In the genomic region with DNA sequence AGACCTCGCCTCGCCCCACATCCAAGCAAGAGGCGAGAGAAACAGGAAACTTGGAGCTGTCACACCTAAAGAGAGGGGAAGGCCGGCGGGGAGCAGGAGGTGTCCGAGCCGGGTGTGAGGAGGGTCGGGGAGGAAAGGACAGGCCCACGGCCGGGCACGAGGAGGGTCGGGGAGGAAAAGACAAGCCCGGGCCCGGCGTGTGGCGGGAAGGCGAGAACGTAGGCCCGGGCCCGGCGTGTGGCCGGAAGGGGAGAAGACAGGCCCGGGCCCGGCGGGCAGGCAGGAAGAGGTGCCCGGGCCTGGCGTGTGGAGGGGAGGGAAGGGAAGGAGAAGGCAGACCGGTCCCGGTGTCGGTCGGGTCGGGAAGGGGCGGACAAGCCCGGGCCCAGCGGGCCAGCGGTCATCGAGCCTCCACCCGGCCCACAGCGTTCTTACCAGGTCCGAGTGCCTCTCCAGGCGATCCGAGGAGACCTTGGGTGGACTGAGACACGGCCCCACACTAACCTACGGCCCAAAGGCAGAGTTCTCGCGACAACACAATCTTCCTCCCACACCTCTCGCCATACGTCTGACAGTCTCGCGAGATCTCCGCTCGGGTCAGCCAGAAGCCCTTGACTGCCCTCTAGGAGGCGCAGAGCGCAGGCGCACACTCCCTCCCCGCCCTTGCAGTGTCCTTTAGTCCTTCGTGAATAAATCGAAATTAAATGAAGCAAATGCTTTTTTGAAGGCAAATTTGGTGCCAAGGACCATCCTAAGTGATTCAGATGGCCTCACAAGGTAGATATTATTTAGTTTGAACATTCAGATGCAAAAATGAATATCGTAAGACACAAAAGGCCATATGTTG, we compare ENCODE assay signal across 1 cellular context.
A peak's percentile ranks its signal among the peaks of the same experiment; 100 is the strongest.
TF ChIP-seq lines count a peak whose summit lies in the region.

A gene (minus strand): TSS at position 533 of the 847 bp plus-strand sequence. CDS start 13,943 bp downstream, outside the sequence.

TF ChIP-seq in HepG2, 621 proteins besides CTCF, POLR2A, EP300 and RAD21 (continued from another document and continues in another):
- no peak for TF ChIP-seq ZNF460 (CRISPR knock-in tag; IDR thresholded peaks at IDR 0.05; ENCODE audit: borderline replicate concordance)
- TF ChIP-seq SNAPC2 (CRISPR knock-in tag; IDR thresholded peaks at IDR 0.05): no peak
- TF ChIP-seq TAF15 (IDR thresholded peaks at IDR 0.05; ENCODE audit: low read depth, low read length, poor library complexity, severe bottlenecking): no peak
- TF ChIP-seq, protein P1, sequence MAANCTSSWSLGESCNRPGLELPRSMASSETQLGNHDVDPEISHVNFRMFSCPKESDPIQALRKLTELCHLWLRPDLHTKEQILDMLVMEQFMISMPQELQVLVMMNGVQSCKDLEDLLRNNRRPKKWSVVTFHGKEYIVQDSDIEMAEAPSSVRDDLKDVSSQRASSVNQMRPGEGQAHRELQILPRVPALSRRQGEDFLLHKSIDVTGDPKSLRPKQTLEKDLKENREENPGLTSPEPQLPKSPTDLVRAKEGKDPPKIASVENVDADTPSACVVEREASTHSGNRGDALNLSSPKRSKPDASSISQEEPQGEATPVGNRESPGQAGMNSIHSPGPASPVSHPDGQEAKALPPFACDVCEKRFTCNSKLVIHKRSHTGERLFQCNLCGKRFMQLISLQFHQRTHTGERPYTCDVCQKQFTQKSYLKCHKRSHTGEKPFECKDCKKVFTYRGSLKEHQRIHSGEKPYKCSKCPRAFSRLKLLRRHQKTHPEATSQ (CRISPR knock-in tag; IDR thresholded peaks at IDR 0.05; ENCODE audit: borderline replicate concordance): no peak
- 0 out of 2 replicates have a peak, but pooled peaks have one; percentile 16 for TF ChIP-seq CHD4 (IDR thresholded peaks at IDR 0.05; ENCODE audit: borderline replicate concordance, low read length)
- TF ChIP-seq CAMTA2 (CRISPR knock-in tag; IDR thresholded peaks at IDR 0.05; ENCODE audit: borderline replicate concordance): no peak
- TF ChIP-seq, protein P2, sequence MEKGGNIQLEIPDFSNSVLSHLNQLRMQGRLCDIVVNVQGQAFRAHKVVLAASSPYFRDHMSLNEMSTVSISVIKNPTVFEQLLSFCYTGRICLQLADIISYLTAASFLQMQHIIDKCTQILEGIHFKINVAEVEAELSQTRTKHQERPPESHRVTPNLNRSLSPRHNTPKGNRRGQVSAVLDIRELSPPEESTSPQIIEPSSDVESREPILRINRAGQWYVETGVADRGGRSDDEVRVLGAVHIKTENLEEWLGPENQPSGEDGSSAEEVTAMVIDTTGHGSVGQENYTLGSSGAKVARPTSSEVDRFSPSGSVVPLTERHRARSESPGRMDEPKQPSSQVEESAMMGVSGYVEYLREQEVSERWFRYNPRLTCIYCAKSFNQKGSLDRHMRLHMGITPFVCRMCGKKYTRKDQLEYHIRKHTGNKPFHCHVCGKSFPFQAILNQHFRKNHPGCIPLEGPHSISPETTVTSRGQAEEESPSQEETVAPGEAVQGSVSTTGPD (CRISPR knock-in tag; IDR thresholded peaks at IDR 0.05): no peak
- TF ChIP-seq FOSL1 (CRISPR knock-in tag; IDR thresholded peaks at IDR 0.05; ENCODE audit: borderline replicate concordance): no peak
- peak; percentile 92 for TF ChIP-seq ZNF879 (CRISPR knock-in tag; IDR thresholded peaks at IDR 0.05)
- peak; percentile 93 for TF ChIP-seq NFKB2 (CRISPR knock-in tag; IDR thresholded peaks at IDR 0.05; ENCODE audit: borderline replicate concordance)
- TF ChIP-seq ZBTB7B (CRISPR knock-in tag; IDR thresholded peaks at IDR 0.05): no peak
- peak; percentile 42; the same call in 1 of the 2 replicates for TF ChIP-seq ZNF768 (CRISPR knock-in tag; IDR thresholded peaks at IDR 0.05)
- TF ChIP-seq TSC22D2 (CRISPR knock-in tag; IDR thresholded peaks at IDR 0.05; ENCODE audit: borderline replicate concordance): no peak
- TF ChIP-seq ZFP82 (CRISPR knock-in tag; IDR thresholded peaks at IDR 0.05; ENCODE audit: borderline replicate concordance): peak; percentile 7; the same call in 1 of the 2 replicates
- TF ChIP-seq FIP1L1 (IDR thresholded peaks at IDR 0.05; ENCODE audit: borderline replicate concordance, insufficient read depth, low read depth, low read length): 0 out of 2 replicates have a peak, but pooled peaks have one; percentile 45
- no peak for TF ChIP-seq TCF7 (IDR thresholded peaks at IDR 0.05; ENCODE audit: low read depth)
- no peak for TF ChIP-seq ATM (IDR thresholded peaks at IDR 0.05; ENCODE audit: borderline replicate concordance)
- no peak for TF ChIP-seq MTA3 (CRISPR knock-in tag; IDR thresholded peaks at IDR 0.05)
- TF ChIP-seq, protein P3, sequence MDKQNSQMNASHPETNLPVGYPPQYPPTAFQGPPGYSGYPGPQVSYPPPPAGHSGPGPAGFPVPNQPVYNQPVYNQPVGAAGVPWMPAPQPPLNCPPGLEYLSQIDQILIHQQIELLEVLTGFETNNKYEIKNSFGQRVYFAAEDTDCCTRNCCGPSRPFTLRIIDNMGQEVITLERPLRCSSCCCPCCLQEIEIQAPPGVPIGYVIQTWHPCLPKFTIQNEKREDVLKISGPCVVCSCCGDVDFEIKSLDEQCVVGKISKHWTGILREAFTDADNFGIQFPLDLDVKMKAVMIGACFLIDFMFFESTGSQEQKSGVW (CRISPR knock-in tag; IDR thresholded peaks at IDR 0.05; ENCODE audit: borderline replicate concordance): no peak
- TF ChIP-seq, protein P4, sequence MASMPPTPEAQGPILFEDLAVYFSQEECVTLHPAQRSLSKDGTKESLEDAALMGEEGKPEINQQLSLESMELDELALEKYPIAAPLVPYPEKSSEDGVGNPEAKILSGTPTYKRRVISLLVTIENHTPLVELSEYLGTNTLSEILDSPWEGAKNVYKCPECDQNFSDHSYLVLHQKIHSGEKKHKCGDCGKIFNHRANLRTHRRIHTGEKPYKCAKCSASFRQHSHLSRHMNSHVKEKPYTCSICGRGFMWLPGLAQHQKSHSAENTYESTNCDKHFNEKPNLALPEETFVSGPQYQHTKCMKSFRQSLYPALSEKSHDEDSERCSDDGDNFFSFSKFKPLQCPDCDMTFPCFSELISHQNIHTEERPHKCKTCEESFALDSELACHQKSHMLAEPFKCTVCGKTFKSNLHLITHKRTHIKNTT (CRISPR knock-in tag; IDR thresholded peaks at IDR 0.05): no peak
- TF ChIP-seq, protein P5, sequence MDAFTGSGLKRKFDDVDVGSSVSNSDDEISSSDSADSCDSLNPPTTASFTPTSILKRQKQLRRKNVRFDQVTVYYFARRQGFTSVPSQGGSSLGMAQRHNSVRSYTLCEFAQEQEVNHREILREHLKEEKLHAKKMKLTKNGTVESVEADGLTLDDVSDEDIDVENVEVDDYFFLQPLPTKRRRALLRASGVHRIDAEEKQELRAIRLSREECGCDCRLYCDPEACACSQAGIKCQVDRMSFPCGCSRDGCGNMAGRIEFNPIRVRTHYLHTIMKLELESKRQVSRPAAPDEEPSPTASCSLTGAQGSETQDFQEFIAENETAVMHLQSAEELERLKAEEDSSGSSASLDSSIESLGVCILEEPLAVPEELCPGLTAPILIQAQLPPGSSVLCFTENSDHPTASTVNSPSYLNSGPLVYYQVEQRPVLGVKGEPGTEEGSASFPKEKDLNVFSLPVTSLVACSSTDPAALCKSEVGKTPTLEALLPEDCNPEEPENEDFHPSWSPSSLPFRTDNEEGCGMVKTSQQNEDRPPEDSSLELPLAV (CRISPR knock-in tag; conservative IDR thresholded peaks at IDR 0.05; ENCODE audit: low read depth): no peak
- peak; percentile 68 for TF ChIP-seq HOXA3 (CRISPR knock-in tag; IDR thresholded peaks at IDR 0.05)
- peak; percentile 42; the same call in 1 of the 2 replicates for TF ChIP-seq ISL2 (CRISPR knock-in tag; IDR thresholded peaks at IDR 0.05)
- TF ChIP-seq, protein P6, sequence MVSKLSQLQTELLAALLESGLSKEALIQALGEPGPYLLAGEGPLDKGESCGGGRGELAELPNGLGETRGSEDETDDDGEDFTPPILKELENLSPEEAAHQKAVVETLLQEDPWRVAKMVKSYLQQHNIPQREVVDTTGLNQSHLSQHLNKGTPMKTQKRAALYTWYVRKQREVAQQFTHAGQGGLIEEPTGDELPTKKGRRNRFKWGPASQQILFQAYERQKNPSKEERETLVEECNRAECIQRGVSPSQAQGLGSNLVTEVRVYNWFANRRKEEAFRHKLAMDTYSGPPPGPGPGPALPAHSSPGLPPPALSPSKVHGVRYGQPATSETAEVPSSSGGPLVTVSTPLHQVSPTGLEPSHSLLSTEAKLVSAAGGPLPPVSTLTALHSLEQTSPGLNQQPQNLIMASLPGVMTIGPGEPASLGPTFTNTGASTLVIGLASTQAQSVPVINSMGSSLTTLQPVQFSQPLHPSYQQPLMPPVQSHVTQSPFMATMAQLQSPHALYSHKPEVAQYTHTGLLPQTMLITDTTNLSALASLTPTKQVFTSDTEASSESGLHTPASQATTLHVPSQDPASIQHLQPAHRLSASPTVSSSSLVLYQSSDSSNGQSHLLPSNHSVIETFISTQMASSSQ (IDR thresholded peaks at IDR 0.05; ENCODE audit: low read depth): no peak
- TF ChIP-seq, protein P6 (CRISPR knock-in tag; IDR thresholded peaks at IDR 0.05; ENCODE audit: borderline replicate concordance): peak; percentile 23; the same call in 1 of the 2 replicates
- no peak for TF ChIP-seq MBNL3 (CRISPR knock-in tag; conservative IDR thresholded peaks at IDR 0.05)
- TF ChIP-seq, protein P7, sequence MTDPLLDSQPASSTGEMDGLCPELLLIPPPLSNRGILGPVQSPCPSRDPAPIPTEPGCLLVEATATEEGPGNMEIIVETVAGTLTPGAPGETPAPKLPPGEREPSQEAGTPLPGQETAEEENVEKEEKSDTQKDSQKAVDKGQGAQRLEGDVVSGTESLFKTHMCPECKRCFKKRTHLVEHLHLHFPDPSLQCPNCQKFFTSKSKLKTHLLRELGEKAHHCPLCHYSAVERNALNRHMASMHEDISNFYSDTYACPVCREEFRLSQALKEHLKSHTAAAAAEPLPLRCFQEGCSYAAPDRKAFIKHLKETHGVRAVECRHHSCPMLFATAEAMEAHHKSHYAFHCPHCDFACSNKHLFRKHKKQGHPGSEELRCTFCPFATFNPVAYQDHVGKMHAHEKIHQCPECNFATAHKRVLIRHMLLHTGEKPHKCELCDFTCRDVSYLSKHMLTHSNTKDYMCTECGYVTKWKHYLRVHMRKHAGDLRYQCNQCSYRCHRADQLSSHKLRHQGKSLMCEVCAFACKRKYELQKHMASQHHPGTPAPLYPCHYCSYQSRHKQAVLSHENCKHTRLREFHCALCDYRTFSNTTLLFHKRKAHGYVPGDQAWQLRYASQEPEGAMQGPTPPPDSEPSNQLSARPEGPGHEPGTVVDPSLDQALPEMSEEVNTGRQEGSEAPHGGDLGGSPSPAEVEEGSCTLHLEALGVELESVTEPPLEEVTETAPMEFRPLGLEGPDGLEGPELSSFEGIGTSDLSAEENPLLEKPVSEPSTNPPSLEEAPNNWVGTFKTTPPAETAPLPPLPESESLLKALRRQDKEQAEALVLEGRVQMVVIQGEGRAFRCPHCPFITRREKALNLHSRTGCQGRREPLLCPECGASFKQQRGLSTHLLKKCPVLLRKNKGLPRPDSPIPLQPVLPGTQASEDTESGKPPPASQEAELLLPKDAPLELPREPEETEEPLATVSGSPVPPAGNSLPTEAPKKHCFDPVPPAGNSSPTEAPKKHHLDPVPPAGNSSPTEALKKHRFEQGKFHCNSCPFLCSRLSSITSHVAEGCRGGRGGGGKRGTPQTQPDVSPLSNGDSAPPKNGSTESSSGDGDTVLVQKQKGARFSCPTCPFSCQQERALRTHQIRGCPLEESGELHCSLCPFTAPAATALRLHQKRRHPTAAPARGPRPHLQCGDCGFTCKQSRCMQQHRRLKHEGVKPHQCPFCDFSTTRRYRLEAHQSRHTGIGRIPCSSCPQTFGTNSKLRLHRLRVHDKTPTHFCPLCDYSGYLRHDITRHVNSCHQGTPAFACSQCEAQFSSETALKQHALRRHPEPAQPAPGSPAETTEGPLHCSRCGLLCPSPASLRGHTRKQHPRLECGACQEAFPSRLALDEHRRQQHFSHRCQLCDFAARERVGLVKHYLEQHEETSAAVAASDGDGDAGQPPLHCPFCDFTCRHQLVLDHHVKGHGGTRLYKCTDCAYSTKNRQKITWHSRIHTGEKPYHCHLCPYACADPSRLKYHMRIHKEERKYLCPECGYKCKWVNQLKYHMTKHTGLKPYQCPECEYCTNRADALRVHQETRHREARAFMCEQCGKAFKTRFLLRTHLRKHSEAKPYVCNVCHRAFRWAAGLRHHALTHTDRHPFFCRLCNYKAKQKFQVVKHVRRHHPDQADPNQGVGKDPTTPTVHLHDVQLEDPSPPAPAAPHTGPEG (CRISPR knock-in tag; IDR thresholded peaks at IDR 0.05): 0 out of 2 replicates have a peak, but pooled peaks have one; percentile 50
- peak; percentile 82 for TF ChIP-seq GATAD1 (CRISPR knock-in tag; IDR thresholded peaks at IDR 0.05)
- no peak for TF ChIP-seq ZBTB8A (CRISPR knock-in tag; IDR thresholded peaks at IDR 0.05; ENCODE audit: borderline replicate concordance, low read depth)
- peak; percentile 37; the same call in 1 of the 2 replicates for TF ChIP-seq MAF1 (CRISPR knock-in tag; IDR thresholded peaks at IDR 0.05; ENCODE audit: borderline replicate concordance)
- TF ChIP-seq, protein P8, sequence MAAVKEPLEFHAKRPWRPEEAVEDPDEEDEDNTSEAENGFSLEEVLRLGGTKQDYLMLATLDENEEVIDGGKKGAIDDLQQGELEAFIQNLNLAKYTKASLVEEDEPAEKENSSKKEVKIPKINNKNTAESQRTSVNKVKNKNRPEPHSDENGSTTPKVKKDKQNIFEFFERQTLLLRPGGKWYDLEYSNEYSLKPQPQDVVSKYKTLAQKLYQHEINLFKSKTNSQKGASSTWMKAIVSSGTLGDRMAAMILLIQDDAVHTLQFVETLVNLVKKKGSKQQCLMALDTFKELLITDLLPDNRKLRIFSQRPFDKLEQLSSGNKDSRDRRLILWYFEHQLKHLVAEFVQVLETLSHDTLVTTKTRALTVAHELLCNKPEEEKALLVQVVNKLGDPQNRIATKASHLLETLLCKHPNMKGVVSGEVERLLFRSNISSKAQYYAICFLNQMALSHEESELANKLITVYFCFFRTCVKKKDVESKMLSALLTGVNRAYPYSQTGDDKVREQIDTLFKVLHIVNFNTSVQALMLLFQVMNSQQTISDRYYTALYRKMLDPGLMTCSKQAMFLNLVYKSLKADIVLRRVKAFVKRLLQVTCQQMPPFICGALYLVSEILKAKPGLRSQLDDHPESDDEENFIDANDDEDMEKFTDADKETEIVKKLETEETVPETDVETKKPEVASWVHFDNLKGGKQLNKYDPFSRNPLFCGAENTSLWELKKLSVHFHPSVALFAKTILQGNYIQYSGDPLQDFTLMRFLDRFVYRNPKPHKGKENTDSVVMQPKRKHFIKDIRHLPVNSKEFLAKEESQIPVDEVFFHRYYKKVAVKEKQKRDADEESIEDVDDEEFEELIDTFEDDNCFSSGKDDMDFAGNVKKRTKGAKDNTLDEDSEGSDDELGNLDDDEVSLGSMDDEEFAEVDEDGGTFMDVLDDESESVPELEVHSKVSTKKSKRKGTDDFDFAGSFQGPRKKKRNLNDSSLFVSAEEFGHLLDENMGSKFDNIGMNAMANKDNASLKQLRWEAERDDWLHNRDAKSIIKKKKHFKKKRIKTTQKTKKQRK (IDR thresholded peaks at IDR 0.05; ENCODE audit: low read length): no peak
- peak; percentile 88; the same call in 1 of the 2 replicates for TF ChIP-seq ZNF709 (CRISPR knock-in tag; IDR thresholded peaks at IDR 0.05)
- TF ChIP-seq ZNF563 (CRISPR knock-in tag; IDR thresholded peaks at IDR 0.05): peak; percentile 93; the same call in 1 of the 2 replicates
